1 cellular context compared by ENCODE assay signal in the genomic region with DNA sequence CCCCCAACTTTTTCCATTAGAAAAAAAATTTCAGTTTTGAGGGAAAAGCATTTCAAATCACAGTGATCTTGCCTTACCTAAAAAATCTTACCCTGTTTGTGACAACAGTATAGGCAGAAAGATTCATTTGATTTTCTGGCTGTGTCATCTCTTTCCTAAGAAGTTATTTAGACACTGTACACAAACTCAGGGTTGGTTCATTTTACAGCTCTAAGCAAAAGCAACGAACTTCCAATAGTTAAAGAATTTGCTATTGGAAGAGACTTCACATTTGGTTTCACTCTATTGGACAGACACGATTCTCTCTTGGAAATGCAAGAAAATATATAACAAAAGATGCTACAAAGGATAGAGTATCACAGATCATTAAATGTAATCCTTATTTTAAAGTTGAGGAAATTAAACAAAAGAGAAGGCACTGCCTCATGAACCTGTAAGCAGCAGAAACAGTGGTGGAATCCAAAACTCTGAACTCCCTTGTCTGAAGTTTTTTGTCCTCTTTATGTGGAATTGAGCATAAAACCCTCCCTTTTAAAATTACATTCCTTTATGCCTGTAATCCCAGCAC.
TF ChIP-seq lines count a peak whose summit lies in the region.

No MANE protein-coding gene starts in this region.

TF ChIP-seq in endothelial cell of umbilical vein, 7 proteins besides CTCF, POLR2A, EP300 and RAD21:
- TF ChIP-seq GATA2 (IDR thresholded peaks at IDR 0.05; ENCODE audit: insufficient read depth, insufficient read length, low read depth, low read length) (no peak), MYC (IDR thresholded peaks at IDR 0.05; ENCODE audit: low read depth, low read length) (no peak), JUN (IDR thresholded peaks at IDR 0.05; ENCODE audit: borderline replicate concordance, insufficient read depth, insufficient read length, low read depth) (no peak), FOS (IDR thresholded peaks at IDR 0.05; ENCODE audit: borderline replicate concordance, insufficient read depth, low read length) (no peak), POLR2AphosphoS5 (IDR thresholded peaks at IDR 0.05; ENCODE audit: insufficient read depth, low read depth, low read length) (no peak), EZH2 (IDR thresholded peaks at IDR 0.05; ENCODE audit: borderline replicate concordance, low read depth, low read length, severe bottlenecking) (no peak)
- TF ChIP-seq, protein P1, sequence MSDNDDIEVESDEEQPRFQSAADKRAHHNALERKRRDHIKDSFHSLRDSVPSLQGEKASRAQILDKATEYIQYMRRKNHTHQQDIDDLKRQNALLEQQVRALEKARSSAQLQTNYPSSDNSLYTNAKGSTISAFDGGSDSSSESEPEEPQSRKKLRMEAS (IDR thresholded peaks at IDR 0.05; ENCODE audit: insufficient read depth, insufficient read length) = no peak
TF ChIP-seq in endothelial cell of umbilical vein: peak in this region for 0.
